ENCODE assay signal across 11 cellular contexts in the genomic region with DNA sequence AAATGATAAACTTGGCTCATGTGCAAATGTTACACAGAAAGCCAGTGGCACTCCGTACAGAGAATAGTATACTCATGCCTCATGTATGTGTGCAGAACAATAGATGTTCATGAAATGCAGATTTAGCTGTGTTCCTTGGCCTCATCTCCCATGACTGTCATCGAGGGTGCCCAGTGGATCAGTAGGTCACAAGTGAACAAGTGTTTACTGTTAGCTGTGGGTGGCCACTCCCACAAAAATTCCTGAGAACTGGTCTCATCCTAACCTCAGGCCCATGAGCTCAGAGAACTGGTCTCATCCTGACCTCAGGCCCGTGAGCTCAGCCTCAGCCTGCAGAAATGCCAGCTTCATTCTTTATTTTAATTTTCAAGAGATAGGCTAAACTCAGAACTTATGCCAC.
DNase-seq lines count a peak whose midpoint lies in the region; ATAC-seq, FAIRE-seq and TF ChIP-seq lines count a peak whose summit lies in the region.
"Had no signal": no experiment of that assay in that cellular context is flagged by ENCODE, and none has a peak within 500 bp of the region (broad histone marks: within the 10 kb centered on the region; RNA-seq: fewer than 3 reads in every experiment).

No MANE protein-coding gene starts in this region.

- no peaks in the 10 kb centered on the region; the same call in 1 of the 2 replicates for H3K27me3 ChIP-seq in IMR-90 (ENCODE audit: control insufficient read depth, insufficient read depth, low read length)
- no peaks in the 10 kb centered on the region for H3K27me3 ChIP-seq in mesenchymal stem cell (ENCODE audit: control insufficient read depth in 1 of 2, insufficient read depth in 1 of 2, low read length in 2 of 2)
- H3K27me3 ChIP-seq in ovary: no peaks in the 10 kb centered on the region
- H3K27me3 ChIP-seq: BLaER1 had no signal

- H3K4me3 ChIP-seq in A549 (no peak overlapping the region), IMR-90 (ENCODE audit: insufficient read depth, low read depth, low read length) (no peak overlapping the region), mesenchymal stem cell (ENCODE audit: insufficient read depth in 1 of 2, low read depth in 1 of 2, low read length in 2 of 2) (no peak overlapping the region), ovary (no peak overlapping the region)
- H3K4me3 ChIP-seq: BLaER1 had no signal

- intact Hi-C loops in IMR-90 (cut with micrococcal nuclease): loop anchor here (5.0 kb wide), 1 partner anchor 762 kb away; the partner anchor contains the start of gene STT3B
- intact Hi-C loops in ovary (cut with DNase I): loop anchor here in 2 of 4 donors (5.0 to 10.0 kb wide), 2 partner anchors 994 to 997 kb away; no protein-coding TSS in a partner anchor

- no peaks in the 10 kb centered on the region for H4K20me1 ChIP-seq in IMR-90 (ENCODE audit: insufficient read depth, low read length)
- H4K20me1 ChIP-seq: BLaER1 had no signal

- no peak overlapping the region for H2AFZ ChIP-seq in IMR-90 (replicated peaks; ENCODE audit: low read length, poor library complexity)
- H2AFZ ChIP-seq in mesenchymal stem cell (ENCODE audit: low read depth, low read length): no peak overlapping the region

- H2AK9ac ChIP-seq in IMR-90 (replicated peaks; ENCODE audit: low read depth, low read length, poor library complexity): no peak overlapping the region

- H2BK20ac ChIP-seq in IMR-90 (ENCODE audit: low read depth, low read length): no peak overlapping the region

- no peak overlapping the region for H2BK120ac ChIP-seq in IMR-90 (ENCODE audit: low read depth, low read length)
- no peak overlapping the region for H2BK120ac ChIP-seq in mesenchymal stem cell (ENCODE audit: low read depth, low read length)

- H3K18ac ChIP-seq in IMR-90 (ENCODE audit: low read depth, low read length): no peak overlapping the region
- H3K18ac ChIP-seq in mesenchymal stem cell (ENCODE audit: low read depth in 1 of 2, low read length in 2 of 2): no peak overlapping the region

- H3K4me2 ChIP-seq in A549 (peak overlapping the region; percentile 44; the same call in 2 of the 3 replicates), IMR-90 (ENCODE audit: low read depth, low read length) (no peak overlapping the region), mesenchymal stem cell (ENCODE audit: low read length, poor library complexity, severe bottlenecking) (no peak overlapping the region)
- H3K4me2 ChIP-seq: BLaER1 had no signal

- H3K9me3 ChIP-seq in A549: no peaks in the 10 kb centered on the region
- H3K9me3 ChIP-seq in IMR-90 (ENCODE audit: control insufficient read depth, insufficient read depth, low read length): no peaks in the 10 kb centered on the region
- H3K9me3 ChIP-seq in mesenchymal stem cell (ENCODE audit: control insufficient read depth, low read length): no peaks in the 10 kb centered on the region
- no peaks in the 10 kb centered on the region for H3K9me3 ChIP-seq in ovary
- H3K9me3 ChIP-seq: BLaER1 had no signal

- H3K79me1 ChIP-seq in IMR-90 (ENCODE audit: low read depth in 1 of 2, low read length in 2 of 2) (no peaks in the 10 kb centered on the region), mesenchymal stem cell (replicated peaks; ENCODE audit: low read length, poor library complexity, severe bottlenecking) (no peaks in the 10 kb centered on the region)

- TF ChIP-seq CTCF in A549 (IDR thresholded peaks at IDR 0.05) (no peak), IMR-90 (conservative IDR thresholded peaks at IDR 0.05; ENCODE audit: low read depth, low read length) (no peak), ovary (IDR thresholded peaks at IDR 0.05) (no peak)

- no peak overlapping the region for H3K14ac ChIP-seq in IMR-90 (replicated peaks; ENCODE audit: low read depth, low read length)
- no peak overlapping the region for H3K14ac ChIP-seq in mesenchymal stem cell (ENCODE audit: low read length in 2 of 2)

- in situ Hi-C loops in IMR-90 (cut with MboI; ENCODE audit: low sequenced_read_pairs): no loop called here

- TF ChIP-seq POLR2A in A549 (IDR thresholded peaks at IDR 0.05; ENCODE audit: low read length): no peak
- TF ChIP-seq POLR2A in IMR-90 (IDR thresholded peaks at IDR 0.05; ENCODE audit: low read depth, low read length): no peak
- TF ChIP-seq POLR2A in ovary (IDR thresholded peaks at IDR 0.05): no peak

- H3K56ac ChIP-seq in IMR-90 (ENCODE audit: extremely low read depth, insufficient read depth, low read length): no peak overlapping the region

- DNase-seq in A549 (ENCODE audit: low read depth in 1 of 2, low spot score in 1 of 2) (peak; percentile 37 to 66), IMR-90 (peak; percentile 90), epidermal melanocyte (ENCODE audit: insufficient read length, low spot score) (peak; percentile 35), mesenchymal stem cell (peak; percentile 91), ovary (no peak), NCI-H2107 treated with DMSO at 0.1 percent for 48 hours (lab: John Stamatoyannopoulos, UW; ENCODE audit: unreplicated experiment) (no peak), NCI-H1694 (lab: John Stamatoyannopoulos, UW) (no peak)
- DNase-seq: NCI-H2171, WERI-Rb-1 had no signal

- CTCF ChIA-PET in A549 (lab: Yijun Ruan, JAX) (interaction anchor here (0.6 to 3.0 kb wide), 17 partner anchors 8 to 1432 kb away, joined by 3 to 18 read pairs (median 4); no protein-coding TSS in a partner anchor), IMR-90 (lab: Yijun Ruan, JAX) (interaction anchor here (1.0 to 2.0 kb wide), 4 partner anchors 11 to 757 kb away, joined by 3 to 7 read pairs (median 4); no protein-coding TSS in a partner anchor)

- H2BK5ac ChIP-seq in IMR-90 (ENCODE audit: low read depth, low read length, poor library complexity, severe bottlenecking) (no peak overlapping the region), mesenchymal stem cell (ENCODE audit: low read depth, low read length, poor library complexity, severe bottlenecking) (no peak overlapping the region)

- POLR2A ChIA-PET in A549 (lab: Yijun Ruan, JAX) (interaction anchor here (1.2 kb wide), 1 partner anchor 762 kb away, joined by 5 read pairs; the partner anchor contains the start of gene STT3B), IMR-90 (lab: Charles Lee; ENCODE audit: unreplicated experiment) (interaction anchor here (0.6 kb wide), 1 partner anchor 51 kb away, joined by 4 read pairs; no protein-coding TSS in a partner anchor)

- no peaks in the 10 kb centered on the region for H3K36me3 ChIP-seq in IMR-90 (ENCODE audit: control insufficient read depth, insufficient read depth, low read length)
- H3K36me3 ChIP-seq in mesenchymal stem cell (ENCODE audit: control insufficient read depth in 1 of 2, insufficient read depth in 2 of 2, low read depth in 1 of 2, low read length in 2 of 2): no peaks in the 10 kb centered on the region
- H3K36me3 ChIP-seq in ovary: no peaks in the 10 kb centered on the region
- H3K36me3 ChIP-seq: BLaER1, WERI-Rb-1 had no signal

- FAIRE-seq in A549 (lab: Jason Lieb, UNC): no peak

- H2BK15ac ChIP-seq in IMR-90 (ENCODE audit: low read depth, low read length) (no peak overlapping the region), mesenchymal stem cell (ENCODE audit: low read depth, poor library complexity, severe bottlenecking) (no peak overlapping the region)

- H2AK5ac ChIP-seq in IMR-90 (ENCODE audit: low read depth, low read length) (no peak overlapping the region), mesenchymal stem cell (ENCODE audit: low read length, severe bottlenecking) (no peak overlapping the region)

- TF ChIP-seq RAD21 in A549 (conservative IDR thresholded peaks at IDR 0.05 in 1 of 2, IDR thresholded peaks at IDR 0.05 in 1 of 2) (no peak), IMR-90 (IDR thresholded peaks at IDR 0.05; ENCODE audit: low read length) (no peak)

- no peak overlapping the region for H3K23ac ChIP-seq in IMR-90 (ENCODE audit: low read depth, low read length)
- no peak overlapping the region for H3K23ac ChIP-seq in mesenchymal stem cell (ENCODE audit: low read length in 2 of 2)

- 15% methylated on average over 3 of the region's 3 CpGs for whole genome bisulfite sequencing in A549 (ENCODE audit: missing lambda C conversion rate)
- WGBS in IMR-90 (ENCODE audit: extremely low coverage in 2 of 2, insufficient read length in 1 of 2), 2 experiments: no CpG with 5 or more reads among the region's 3 CpGs
- WGBS in mesenchymal stem cell: 3% methylated on average over 3 of the region's 3 CpGs
- WGBS in ovary, 3 donors: 56 to 63% (median 57%) methylated on average over 3 of the region's 3 CpGs

- peak overlapping the region in 1 of 2 experiments; percentile 42 for H2BK12ac ChIP-seq in mesenchymal stem cell (ENCODE audit: low read length in 2 of 2)

- H3K4me1 ChIP-seq in A549 (peaks cover 12% of the 10 kb centered on the region), IMR-90 (ENCODE audit: control insufficient read depth, insufficient read depth, low read length) (0 out of 2 replicates have a peak, but pooled peaks cover 2% of the 10 kb centered on the region), mesenchymal stem cell (ENCODE audit: control insufficient read depth, insufficient read depth, low read depth, low read length) (peaks cover 2% of the 10 kb centered on the region), ovary (ENCODE audit: insufficient read depth) (no peaks in the 10 kb centered on the region)
- H3K4me1 ChIP-seq: BLaER1 had no signal

- H4K91ac ChIP-seq in IMR-90 (ENCODE audit: insufficient read depth, low read depth, low read length): no peak overlapping the region
- H4K91ac ChIP-seq in mesenchymal stem cell (ENCODE audit: low read length): no peak overlapping the region

- H3K4ac ChIP-seq in IMR-90 (ENCODE audit: low read depth, low read length) (no peak overlapping the region), mesenchymal stem cell (ENCODE audit: low read depth in 1 of 2, low read length in 2 of 2) (no peak overlapping the region)

- H4K5ac ChIP-seq in IMR-90 (ENCODE audit: low read depth, low read length): no peak overlapping the region

- TF ChIP-seq EP300 in A549 (IDR thresholded peaks at IDR 0.05) (no peak), ovary (IDR thresholded peaks at IDR 0.05) (no peak)

- H3K27ac ChIP-seq in A549 (0 out of 6 replicates have a peak overlapping the region, but pooled peaks of 1 of the 2 experiments have one; percentile 1), IMR-90 (ENCODE audit: insufficient read depth, low read length) (no peak overlapping the region), mesenchymal stem cell (ENCODE audit: low read length, poor library complexity, severe bottlenecking) (peak overlapping the region; percentile 27), ovary (no peak overlapping the region)
- H3K27ac ChIP-seq: BLaER1, WERI-Rb-1 had no signal

- dilution Hi-C loops in IMR-90 (cut with HindIII; ENCODE audit: low sequenced_read_pairs, unreplicated experiment): no loop called here

- no TSS peak for BruUV-seq in IMR-90 (replicated peaks; lab: Mats Ljungman, UMichigan)

- H3K9me1 ChIP-seq in IMR-90 (ENCODE audit: insufficient read depth, low read length): no peaks in the 10 kb centered on the region

- ATAC-seq in A549: peak; percentile 92 to 94
- peak; percentile 99 for ATAC-seq in IMR-90 (ENCODE audit: low read depth)
- ATAC-seq in HG02981 (IDR thresholded peaks at IDR 0.05; ENCODE audit: unreplicated experiment): no peak

- H4K8ac ChIP-seq in IMR-90 (ENCODE audit: low read depth in 2 of 2, low read length in 2 of 2) (no peak overlapping the region), mesenchymal stem cell (ENCODE audit: low read length) (no peak overlapping the region)

- H3K9ac ChIP-seq in IMR-90 (ENCODE audit: low read depth, low read length) (no peak overlapping the region), mesenchymal stem cell (ENCODE audit: low read length) (peak overlapping the region; percentile 55)
- H3K9ac ChIP-seq: BLaER1 had no signal

Comparison
In these comparisons a context has a peak if more than half of its experiments do, and no peak if none do; other contexts are left out.
1. DNase-seq: peak in A549 (2 of 2), IMR-90 (single experiment), epidermal melanocyte (single experiment) and mesenchymal stem cell (single experiment); none in ovary (0 of 5), NCI-H2107 treated with DMSO at 0.1 percent for 48 hours (single experiment) and NCI-H1694 (single experiment).